19 cellular contexts compared by ENCODE assay signal in genomic region chr2:62029910-62030309, GRCh38.
A peak's percentile ranks its signal among the peaks of the same experiment; 100 is the strongest.
DNase-seq lines count a peak whose midpoint lies in the region; ATAC-seq, FAIRE-seq and TF ChIP-seq lines count a peak whose summit lies in the region.
"Had no signal": no experiment of that assay in that cellular context is flagged by ENCODE, and none has a peak within 500 bp of the region (broad histone marks: within the 10 kb centered on the region; RNA-seq: fewer than 3 reads in every experiment).

No MANE protein-coding gene starts in this region.

- H3K27ac ChIP-seq in GM23338 (ENCODE audit: low read depth) (no peak overlapping the region), H1 (ENCODE audit: low read depth, low read length) (no peak overlapping the region), stomach (no peak overlapping the region)
- H3K27ac ChIP-seq: A549, C4-2B had no signal

- H3K4me1 Mint-ChIP-seq in GM23338 = peaks cover 13% of the 10 kb centered on the region
- peaks cover 10% of the 10 kb centered on the region for H3K4me1 Mint-ChIP-seq in nephron progenitor cell
- H3K4me1 Mint-ChIP-seq in activated CD8-positive, alpha-beta memory T cell treated with anti-CD3 and anti-CD28 coated beads, Interleukin-2, amount 10 ng/mL, durations not matched to agents 7 days and 5 days = peaks cover 2% of the 10 kb centered on the region
- H3K4me1 Mint-ChIP-seq: CD4-positive, alpha-beta memory T cell had no signal

- H3K9me2 ChIP-seq in GM23338 (ENCODE audit: insufficient read depth) = no peaks in the 10 kb centered on the region

- H4K91ac ChIP-seq in H1 (replicated peaks; ENCODE audit: insufficient read length, low read length) = no peak overlapping the region

- no peak for TF ChIP-seq POLR2A in H1 (IDR thresholded peaks at IDR 0.05; ENCODE audit: control extremely low read depth in 1 of 2, low read depth in 2 of 2, low read length in 2 of 2)
- no peak for TF ChIP-seq POLR2A in stomach (IDR thresholded peaks at IDR 0.05)

- H2BK12ac ChIP-seq in H1 (ENCODE audit: low read depth, low read length) = no peak overlapping the region

- H3K27me3 ChIP-seq in GM23338 (ENCODE audit: insufficient read depth) = no peaks in the 10 kb centered on the region
- H3K27me3 ChIP-seq in H1 (replicated peaks in 1 of 4; ENCODE audit: control insufficient read depth in 3 of 4, extremely low read depth in 1 of 4, insufficient read depth in 3 of 4, low read length in 3 of 4) = no peaks in the 10 kb centered on the region
- no peaks in the 10 kb centered on the region for H3K27me3 ChIP-seq in stomach
- H3K27me3 ChIP-seq: BE2C had no signal

- H3K4ac ChIP-seq in H1 (replicated peaks; ENCODE audit: insufficient read length, low read depth, low read length) = no peak overlapping the region

- H4K8ac ChIP-seq in H1 (ENCODE audit: extremely low read depth, insufficient read depth, low read length) = no peak overlapping the region

- CTCF ChIA-PET in H1 (lab: Charles Lee; ENCODE audit: partially characterized antibody) = no interaction called here
- CTCF ChIA-PET in activated CD8-positive, alpha-beta memory T cell treated with anti-CD3 and anti-CD28 coated beads, Interleukin-2, amount 10 ng/mL, durations not matched to agents 7 days and 5 days (lab: Charles Lee) = no interaction called here

- no peak for TF ChIP-seq CTCF in GM23338 (conservative IDR thresholded peaks at IDR 0.05; ENCODE audit: low read depth in 2 of 2)
- TF ChIP-seq CTCF in H1 (IDR thresholded peaks at IDR 0.05; ENCODE audit: control extremely low read depth in 1 of 3, insufficient read depth in 1 of 3, low read depth in 1 of 3, low read length in 3 of 3) = no peak
- TF ChIP-seq CTCF in nephron progenitor cell (IDR thresholded peaks at IDR 0.05) = no peak
- TF ChIP-seq CTCF in stomach (IDR thresholded peaks at IDR 0.05) = no peak

- no peak overlapping the region for H4K5ac ChIP-seq in H1 (ENCODE audit: insufficient read length, low read depth, low read length)

- H3K4me2 ChIP-seq in GM23338 = no peak overlapping the region
- no peak overlapping the region for H3K4me2 ChIP-seq in H1 (ENCODE audit: insufficient read depth in 1 of 2, low read depth in 2 of 2, low read length in 2 of 2)
- H3K4me2 ChIP-seq: A549 had no signal

- 92% methylated on average over 3 of the region's 3 CpGs; no CpG with 5 or more reads in 1 of the 2 experiments for WGBS in H1 (ENCODE audit: extremely low coverage in 1 of 2, insufficient coverage in 1 of 2, insufficient read length in 1 of 2, insufficient replicate concordance in 2 of 2, low coverage in 1 of 2, low lambda C conversion rate in 2 of 2, missing lambda C conversion rate in 1 of 2), 2 experiments
- WGBS in stomach, 5 donors = 83 to 95% (median 92%) methylated on average over 3 of the region's 3 CpGs

- no peak overlapping the region for H3K4me3 ChIP-seq in GM23338
- no peak overlapping the region for H3K4me3 ChIP-seq in H1 (ENCODE audit: extremely low read depth in 1 of 4, insufficient read depth in 2 of 4, low read depth in 3 of 4, low read length in 4 of 4)
- H3K4me3 ChIP-seq in stomach = no peak overlapping the region
- H3K4me3 ChIP-seq: A549 had no signal

- H3K27ac Mint-ChIP-seq in GM23338 (peak overlapping the region; percentile 9; the same call in 1 of the 2 replicates), nephron progenitor cell (peak overlapping the region; percentile 40)
- H3K27ac Mint-ChIP-seq in activated CD8-positive, alpha-beta memory T cell treated with anti-CD3 and anti-CD28 coated beads, Interleukin-2, amount 10 ng/mL, durations not matched to agents 7 days and 5 days = no peak overlapping the region
- H3K27ac Mint-ChIP-seq: CD4-positive, alpha-beta memory T cell had no signal

- no peak overlapping the region for H3K4me3 Mint-ChIP-seq in GM23338
- no peak overlapping the region for H3K4me3 Mint-ChIP-seq in nephron progenitor cell
- no peak overlapping the region for H3K4me3 Mint-ChIP-seq in activated CD8-positive, alpha-beta memory T cell treated with anti-CD3 and anti-CD28 coated beads, Interleukin-2, amount 10 ng/mL, durations not matched to agents 7 days and 5 days
- H3K4me3 Mint-ChIP-seq: CD4-positive, alpha-beta memory T cell had no signal

- no peak overlapping the region for H2BK5ac ChIP-seq in H1 (ENCODE audit: low read depth, low read length)

- H4K20me1 ChIP-seq in GM23338 (replicated peaks; ENCODE audit: insufficient read depth) = no peaks in the 10 kb centered on the region
- H4K20me1 ChIP-seq in H1 (replicated peaks in 1 of 2; ENCODE audit: control insufficient read depth in 1 of 2, insufficient read depth in 2 of 2, low read length in 2 of 2) = no peaks in the 10 kb centered on the region

- H2BK20ac ChIP-seq in H1 (ENCODE audit: low read length) = no peak overlapping the region

- POLR2A ChIA-PET in H1 (lab: Charles Lee; ENCODE audit: partially characterized antibody) = no interaction called here

- H3K36me3 ChIP-seq in GM23338 (ENCODE audit: insufficient read depth) = no peaks in the 10 kb centered on the region
- H3K36me3 ChIP-seq in H1 (ENCODE audit: control insufficient read depth in 2 of 4, insufficient read depth in 4 of 4, low read length in 3 of 4) = no peaks in the 10 kb centered on the region
- H3K36me3 ChIP-seq in stomach = no peaks in the 10 kb centered on the region
- H3K36me3 ChIP-seq: BE2C had no signal

- no peak overlapping the region for H2BK15ac ChIP-seq in H1 (ENCODE audit: low read length)

- FAIRE-seq in H1 (lab: Jason Lieb, UNC) = peak; percentile 45
- FAIRE-seq: A549, D721Med, GM12892 had no signal

- H3K27me3 Mint-ChIP-seq in GM23338 (ENCODE audit: insufficient read depth, low read depth, poor library complexity) (peaks cover 4% of the 10 kb centered on the region), nephron progenitor cell (ENCODE audit: low read depth, poor library complexity) (peaks cover 2% of the 10 kb centered on the region)
- no peaks in the 10 kb centered on the region for H3K27me3 Mint-ChIP-seq in activated CD8-positive, alpha-beta memory T cell treated with anti-CD3 and anti-CD28 coated beads, Interleukin-2, amount 10 ng/mL, durations not matched to agents 7 days and 5 days
- H3K27me3 Mint-ChIP-seq: CD4-positive, alpha-beta memory T cell had no signal

- no peak for ATAC-seq in GM23338
- ATAC-seq in activated CD8-positive, alpha-beta memory T cell treated with anti-CD3 and anti-CD28 coated beads, Interleukin-2, amount 10 ng/mL, durations not matched to agents 7 days and 5 days = no peak
- ATAC-seq: A549 had no signal

- no peaks in the 10 kb centered on the region for H3F3A ChIP-seq in GM23338 (replicated peaks; ENCODE audit: low read depth)

- no peaks in the 10 kb centered on the region; the same call in 1 of the 2 replicates for H3K4me1 ChIP-seq in GM23338 (ENCODE audit: insufficient read depth)
- H3K4me1 ChIP-seq in H1 (replicated peaks in 1 of 4; ENCODE audit: control insufficient read depth in 3 of 4, insufficient read depth in 4 of 4, low read length in 3 of 4) = peaks cover 0 to 2% (median 0%) of the 10 kb centered on the region in 4 experiments; a peak in 1 of 7 replicates
- H3K4me1 ChIP-seq in stomach = no peaks in the 10 kb centered on the region
- H3K4me1 ChIP-seq: A549, BE2C had no signal

- H3K9me3 Mint-ChIP-seq in GM23338 (no peaks in the 10 kb centered on the region), nephron progenitor cell (no peaks in the 10 kb centered on the region)
- no peaks in the 10 kb centered on the region for H3K9me3 Mint-ChIP-seq in activated CD8-positive, alpha-beta memory T cell treated with anti-CD3 and anti-CD28 coated beads, Interleukin-2, amount 10 ng/mL, durations not matched to agents 7 days and 5 days (ENCODE audit: low read depth)

- H3K18ac ChIP-seq in H1 (ENCODE audit: extremely low read depth, low read length) = no peak overlapping the region

- H2AK5ac ChIP-seq in H1 (ENCODE audit: low read depth, low read length) = no peak overlapping the region

- intact Hi-C loops in stomach (cut with DNase I; ENCODE audit: low total_unique reads) = no loop called here

- TF ChIP-seq RAD21 in H1 (IDR thresholded peaks at IDR 0.05 in 1 of 2, conservative IDR thresholded peaks at IDR 0.05 in 1 of 2; ENCODE audit: low read depth in 2 of 2, low read length in 2 of 2) = no peak

- no peak overlapping the region for H3K23ac ChIP-seq in H1 (ENCODE audit: insufficient read length)

- H3K79me1 ChIP-seq in H1 (ENCODE audit: low read depth, low read length) = no peaks in the 10 kb centered on the region

- TF ChIP-seq EP300 in H1 (IDR thresholded peaks at IDR 0.05; ENCODE audit: borderline replicate concordance in 1 of 2, low read depth in 2 of 2, low read length in 2 of 2) = no peak
- no peak for TF ChIP-seq EP300 in stomach (IDR thresholded peaks at IDR 0.05)

- H3K79me2 ChIP-seq in GM23338 (replicated peaks; ENCODE audit: insufficient read depth) = no peaks in the 10 kb centered on the region
- H3K79me2 ChIP-seq in H1 (ENCODE audit: control insufficient read depth in 1 of 2, insufficient read depth in 2 of 2, low read length in 2 of 2) = no peaks in the 10 kb centered on the region

- H3K14ac ChIP-seq in H1 (ENCODE audit: insufficient read length) = no peak overlapping the region

- no peak overlapping the region for H3K9ac ChIP-seq in H1 (replicated peaks in 1 of 4; ENCODE audit: extremely low read depth in 1 of 4, low read depth in 3 of 4, low read length in 3 of 4)

- no peaks in the 10 kb centered on the region for H3K23me2 ChIP-seq in H1 (ENCODE audit: low read depth, low read length)

- H3K36me3 Mint-ChIP-seq in GM23338 (ENCODE audit: low read depth) (no peaks in the 10 kb centered on the region), nephron progenitor cell (ENCODE audit: low read depth) (no peaks in the 10 kb centered on the region)
- peaks cover 4% of the 10 kb centered on the region for H3K36me3 Mint-ChIP-seq in activated CD8-positive, alpha-beta memory T cell treated with anti-CD3 and anti-CD28 coated beads, Interleukin-2, amount 10 ng/mL, durations not matched to agents 7 days and 5 days

- no peaks in the 10 kb centered on the region for H3K9me3 ChIP-seq in H1 (ENCODE audit: insufficient read depth in 2 of 2, low read depth in 1 of 2, low read length in 1 of 2)
- no peaks in the 10 kb centered on the region for H3K9me3 ChIP-seq in stomach
- H3K9me3 ChIP-seq: A549, BE2C had no signal

- no peak overlapping the region for H2BK120ac ChIP-seq in H1 (replicated peaks; ENCODE audit: low read depth, low read length)

- H2AFZ ChIP-seq in GM23338 (no peak overlapping the region), H1 (ENCODE audit: low read length) (no peak overlapping the region)

- no peak for DNase-seq in GM23338 (ENCODE audit: low spot score)
- DNase-seq in H1 (ENCODE audit: low read depth in 1 of 2, low spot score in 2 of 2) = no peak
- no peak for DNase-seq in nephron progenitor cell
- no peak for DNase-seq in 8988T
- no peak for DNase-seq in stomach
- no peak for DNase-seq in activated CD8-positive, alpha-beta memory T cell treated with anti-CD3 and anti-CD28 coated beads, Interleukin-2, amount 10 ng/mL, durations not matched to agents 7 days and 5 days
- DNase-seq in GM19240 (ENCODE audit: insufficient read length, low spot score) = no peak
- DNase-seq: BE2C; CD4-positive, alpha-beta memory T cell; DMS153; DMS79 treated with DMSO at 0.1 percent for 48 hours; EL; GDM1; H7; IMR-90 had no signal

- no peak overlapping the region for H3K56ac ChIP-seq in H1 (replicated peaks; ENCODE audit: insufficient read length, low read depth, low read length)

TF ChIP-seq in H1, 55 proteins besides CTCF, POLR2A, EP300 and RAD21 (continues in another document):
- TF ChIP-seq TAF7 (optimal IDR thresholded peaks at IDR 0.05; ENCODE audit: borderline replicate concordance, low read depth, low read length) = no peak
- no peak for TF ChIP-seq SIRT6 (IDR thresholded peaks at IDR 0.05; ENCODE audit: low read length)
